In the genomic region with DNA sequence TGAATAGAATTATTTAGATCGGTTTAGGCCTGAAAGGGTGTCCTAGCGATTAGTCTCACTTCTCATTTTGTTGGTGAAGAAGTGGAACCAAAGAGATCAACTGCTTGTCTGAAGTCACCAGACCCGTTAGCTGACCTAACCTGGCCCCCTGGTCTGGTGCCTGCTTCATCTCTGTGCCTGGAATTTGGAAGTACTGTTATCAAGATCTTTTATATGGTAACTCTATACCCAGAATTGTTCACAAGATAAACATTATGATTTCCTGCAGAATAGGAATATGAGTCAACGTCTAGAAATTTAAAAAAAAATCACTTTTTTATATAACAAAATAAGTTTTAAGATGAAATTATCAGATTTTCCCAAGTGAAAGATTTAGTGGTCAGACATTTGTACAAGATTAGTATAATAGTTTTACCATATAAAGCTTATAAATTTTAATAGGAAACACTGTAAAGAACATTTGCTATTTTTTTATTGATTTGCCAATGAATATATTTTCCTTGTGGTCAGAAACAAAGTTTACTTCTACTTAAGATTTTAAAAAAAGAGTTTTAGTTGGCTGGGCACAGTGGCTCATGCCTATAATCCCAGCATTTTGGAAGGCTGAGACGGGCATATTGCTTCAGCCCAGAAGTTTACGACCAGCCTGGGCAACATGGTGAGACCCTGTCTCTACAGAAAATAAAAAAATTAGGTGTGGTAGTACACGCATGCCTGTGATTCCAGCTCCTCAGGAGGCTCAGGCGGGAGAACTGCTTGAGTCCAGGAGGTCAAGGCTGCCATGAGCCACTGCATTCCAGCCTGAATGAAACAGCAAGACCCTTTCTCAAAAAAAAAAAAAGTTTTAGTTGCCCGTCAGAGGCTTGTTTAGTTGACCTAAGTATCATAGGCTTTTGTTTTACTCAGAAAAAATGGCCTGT, we compare ENCODE assay signal across 16 cellular contexts. TPM values are rescaled to one million over a fixed set of nuclear protein-coding genes. Genes with fewer than 3 reads are reported as not detected.
DNase-seq lines count a peak whose midpoint lies in the region; ATAC-seq and TF ChIP-seq lines count a peak whose summit lies in the region.
"Had no signal": no experiment of that assay in that cellular context is flagged by ENCODE, and none has a peak within 500 bp of the region (broad histone marks: within the 10 kb centered on the region; RNA-seq: fewer than 3 reads in every experiment).

No MANE protein-coding gene starts in this region.

- CTCF ChIA-PET in IMR-90 (lab: Yijun Ruan, JAX), result interaction anchor here (0.5 to 0.7 kb wide), 2 partner anchors 13 to 191 kb away, joined by 4 to 6 read pairs; no protein-coding TSS in a partner anchor

- no peak overlapping the region for H3K23ac ChIP-seq in IMR-90 (ENCODE audit: low read depth, low read length)

- H4K91ac ChIP-seq in IMR-90 (ENCODE audit: insufficient read depth, low read depth, low read length), result peak overlapping the region; percentile 5; the same call in 1 of the 2 replicates

- H2BK20ac ChIP-seq in IMR-90 (ENCODE audit: low read depth, low read length), result peak overlapping the region; percentile 21; the same call in 1 of the 2 replicates

- POLR2A ChIA-PET in IMR-90 (lab: Charles Lee; ENCODE audit: unreplicated experiment), result no interaction called here

- 0 out of 2 replicates have a peak, but pooled peaks cover 3% of the 10 kb centered on the region for H3K9me1 ChIP-seq in IMR-90 (ENCODE audit: insufficient read depth, low read length)

- WGBS in IMR-90 (ENCODE audit: extremely low coverage in 2 of 2, insufficient read length in 1 of 2), 2 experiments, result 73% methylated on average over 2 of the region's 9 CpGs; no CpG with 5 or more reads in 1 of the 2 experiments

- no peaks in the 10 kb centered on the region for H4K20me1 ChIP-seq in IMR-90 (ENCODE audit: insufficient read depth, low read length)

- no peaks in the 10 kb centered on the region for H3K27me3 ChIP-seq in IMR-90 (ENCODE audit: control insufficient read depth, insufficient read depth, low read length)

- H2AK9ac ChIP-seq in IMR-90 (replicated peaks; ENCODE audit: low read depth, low read length, poor library complexity), result no peak overlapping the region

- H3K9ac ChIP-seq in IMR-90 (ENCODE audit: low read depth, low read length), result no peak overlapping the region

- TF ChIP-seq CTCF in IMR-90 (conservative IDR thresholded peaks at IDR 0.05; ENCODE audit: low read depth, low read length), result no peak
- TF ChIP-seq CTCF in astrocyte of the spinal cord (IDR thresholded peaks at IDR 0.05; ENCODE audit: low read depth, low read length), result no peak

- DNase-seq in CMK (ENCODE audit: low read depth) (peak; percentile 7), IMR-90 (peak; percentile 75), astrocyte of the spinal cord (ENCODE audit: low read depth, low spot score) (peak; percentile 87), naive B cell (no peak), NCI-H2171 (lab: John Stamatoyannopoulos, UW) (no peak), NCI-H446 (lab: John Stamatoyannopoulos, UW) (no peak)
- DNase-seq: activated CD4-positive, alpha-beta T cell treated with anti-CD3 and anti-CD28 coated beads, Interleukin-2, amount 10 ng/mL, durations not matched to agents 24 days and 14 days; activated naive CD4-positive, alpha-beta T cell treated with anti-CD3 and anti-CD28 coated beads, Interleukin-2, amount 50 U/mL, for 16 hours; CD4-positive, CD25-positive, alpha-beta regulatory T cell; effector memory CD8-positive, alpha-beta T cell; mucosa of descending colon; NCI-H345; SIG-M5 had no signal

- peaks cover 5% of the 10 kb centered on the region for H3K4me1 ChIP-seq in IMR-90 (ENCODE audit: control insufficient read depth, insufficient read depth, low read length)

- BruUV-seq in IMR-90 (replicated peaks; lab: Mats Ljungman, UMichigan), result no TSS peak

- intact Hi-C loops in IMR-90 (cut with micrococcal nuclease), result no loop called here

- peak overlapping the region; percentile 8; the same call in 1 of the 3 replicates for H2BK15ac ChIP-seq in IMR-90 (ENCODE audit: low read depth, low read length)

- peaks cover 0 to 26% of the 10 kb centered on the region in 2 donors for H3K36me3 Mint-ChIP-seq in naive B cell

- peak overlapping the region; percentile 43; the same call in 1 of the 2 replicates for H3K4ac ChIP-seq in IMR-90 (ENCODE audit: low read depth, low read length)

- H3K4me1 Mint-ChIP-seq in naive B cell, result peaks cover 0 to 8% (median 0%) of the 10 kb centered on the region in 3 donors
- H3K4me1 Mint-ChIP-seq: CD4-positive, CD25-positive, alpha-beta regulatory T cell had no signal

- no peak for TF ChIP-seq RAD21 in IMR-90 (IDR thresholded peaks at IDR 0.05; ENCODE audit: low read length)

- peak overlapping the region; percentile 42; the same call in 1 of the 2 replicates for H3K18ac ChIP-seq in IMR-90 (ENCODE audit: low read depth, low read length)

- 0 out of 2 replicates have a peak overlapping the region, but pooled peaks have one; percentile 27 for H3K14ac ChIP-seq in IMR-90 (replicated peaks; ENCODE audit: low read depth, low read length)

- no peak overlapping the region for H3K4me3 Mint-ChIP-seq in naive B cell
- H3K4me3 Mint-ChIP-seq: activated CD4-positive, alpha-beta T cell treated with anti-CD3 and anti-CD28 coated beads, Interleukin-2, amount 10 ng/mL, durations not matched to agents 24 days and 14 days; CD4-positive, CD25-positive, alpha-beta regulatory T cell; effector memory CD8-positive, alpha-beta T cell had no signal

- H3K4me3 ChIP-seq in IMR-90 (ENCODE audit: insufficient read depth, low read depth, low read length) (no peak overlapping the region), astrocyte of the spinal cord (ENCODE audit: low read depth, low read length) (no peak overlapping the region)
- H3K4me3 ChIP-seq: mucosa of descending colon, skin epidermis had no signal

- H2AFZ ChIP-seq in IMR-90 (replicated peaks; ENCODE audit: low read length, poor library complexity), result no peak overlapping the region

- peak overlapping the region; percentile 72 for H3K27ac ChIP-seq in IMR-90 (ENCODE audit: insufficient read depth, low read length)

- TF ChIP-seq POLR2A in IMR-90 (IDR thresholded peaks at IDR 0.05; ENCODE audit: low read depth, low read length), result no peak

- no peaks in the 10 kb centered on the region for H3K9me3 Mint-ChIP-seq in naive B cell
- H3K9me3 Mint-ChIP-seq: activated CD4-positive, alpha-beta T cell treated with anti-CD3 and anti-CD28 coated beads, Interleukin-2, amount 10 ng/mL, durations not matched to agents 24 days and 14 days; CD4-positive, CD25-positive, alpha-beta regulatory T cell; effector memory CD8-positive, alpha-beta T cell had no signal

- dilution Hi-C loops in IMR-90 (cut with HindIII; ENCODE audit: low sequenced_read_pairs, unreplicated experiment), result no loop called here

- in situ Hi-C loops in IMR-90 (cut with MboI; ENCODE audit: low sequenced_read_pairs) (no loop called here), astrocyte of the spinal cord (cut with HindIII; ENCODE audit: low sequenced_read_pairs) (no loop called here)

- no peaks in the 10 kb centered on the region for H3K27me3 Mint-ChIP-seq in naive B cell
- H3K27me3 Mint-ChIP-seq: activated CD4-positive, alpha-beta T cell treated with anti-CD3 and anti-CD28 coated beads, Interleukin-2, amount 10 ng/mL, durations not matched to agents 24 days and 14 days; CD4-positive, CD25-positive, alpha-beta regulatory T cell; effector memory CD8-positive, alpha-beta T cell had no signal

- no peak overlapping the region for H3K27ac Mint-ChIP-seq in naive B cell
- H3K27ac Mint-ChIP-seq: activated CD4-positive, alpha-beta T cell treated with anti-CD3 and anti-CD28 coated beads, Interleukin-2, amount 10 ng/mL, durations not matched to agents 24 days and 14 days; CD4-positive, CD25-positive, alpha-beta regulatory T cell; effector memory CD8-positive, alpha-beta T cell had no signal

- H3K9me3 ChIP-seq in IMR-90 (ENCODE audit: control insufficient read depth, insufficient read depth, low read length), result no peaks in the 10 kb centered on the region
- H3K9me3 ChIP-seq: mucosa of descending colon had no signal

- peak overlapping the region; percentile 75 for H2BK5ac ChIP-seq in IMR-90 (ENCODE audit: low read depth, low read length, poor library complexity, severe bottlenecking)

- H3K56ac ChIP-seq in IMR-90 (ENCODE audit: extremely low read depth, insufficient read depth, low read length), result no peak overlapping the region

- H3K79me1 ChIP-seq in IMR-90 (ENCODE audit: low read depth in 1 of 2, low read length in 2 of 2), result no peaks in the 10 kb centered on the region

- H4K5ac ChIP-seq in IMR-90 (ENCODE audit: low read depth, low read length), result peak overlapping the region; percentile 64; the same call in 1 of the 2 replicates

- H3K4me2 ChIP-seq in IMR-90 (ENCODE audit: low read depth, low read length), result peak overlapping the region; percentile 17; the same call in 1 of the 2 replicates

- peak; percentile 85 for ATAC-seq in IMR-90 (ENCODE audit: low read depth)
- peak; percentile 50 to 60 for ATAC-seq in naive B cell (ENCODE audit: low read depth in 2 of 2)
- ATAC-seq in HG02840 (IDR thresholded peaks at IDR 0.05; ENCODE audit: low FRiP score, unreplicated experiment), result no peak
- no peak for ATAC-seq in HG03439 (IDR thresholded peaks at IDR 0.05; ENCODE audit: unreplicated experiment)
- ATAC-seq: effector memory CD8-positive, alpha-beta T cell; mucosa of descending colon had no signal

- peak overlapping the region in 1 of 2 experiments; percentile 28; a peak in 2 of 4 replicates for H4K8ac ChIP-seq in IMR-90 (ENCODE audit: low read depth in 2 of 2, low read length in 2 of 2)

- H2AK5ac ChIP-seq in IMR-90 (ENCODE audit: low read depth, low read length), result peak overlapping the region; percentile 0; the same call in 1 of the 2 replicates

- peak overlapping the region; percentile 51; the same call in 1 of the 2 replicates for H2BK120ac ChIP-seq in IMR-90 (ENCODE audit: low read depth, low read length)

- H3K36me3 ChIP-seq in IMR-90 (ENCODE audit: control insufficient read depth, insufficient read depth, low read length), result peaks cover 9% of the 10 kb centered on the region

TF ChIP-seq in IMR-90, 13 proteins besides CTCF, POLR2A, EP300 and RAD21 (continues in another document):
- TF ChIP-seq BHLHE40 (IDR thresholded peaks at IDR 0.05; ENCODE audit: low read depth, low read length) (peak; percentile 89), RCOR1 (IDR thresholded peaks at IDR 0.05; ENCODE audit: insufficient replicate concordance, low read length) (no peak), CHD1 (IDR thresholded peaks at IDR 0.05; ENCODE audit: low read depth, low read length) (no peak)

RNA-seq across cellular contexts. Expression of a gene that starts 37.0 kb away (rescaled TPM):
- total RNA-seq in IMR-90 (2012; rRNA removed), result 0.18 and 0.56 TPM in 2 replicates
- polyA plus RNA-seq in IMR-90 (2012; rRNA removed) (0.06 and 0.10 TPM in 2 replicates), naive B cell (ENCODE audit: low read depth in 6 of 6) (1 to 10 TPM in 1 of 6 donors, under 1 TPM in 5; 0.42 to 1.1 (median 0.95) TPM)
- polyA plus RNA-seq in IMR-90 (2012; cell fraction: cytosol; rRNA removed), result 0.01 TPM in 1 of 2 replicates, not detected in the other
- 0.05 and 0.68 TPM in 2 replicates for polyA plus RNA-seq in IMR-90 (2012; cell fraction: nucleus; rRNA removed; ENCODE audit: low replicate concordance)

RNA-seq across cellular contexts. Expression of a gene that starts 37.9 kb away (rescaled TPM):
- 4.4 and 8.2 TPM in 2 replicates for total RNA-seq in IMR-90 (2012; rRNA removed)
- 7.1 and 8.4 TPM in 2 replicates for polyA plus RNA-seq in IMR-90 (2012; rRNA removed)
- 11.8 and 12.9 TPM in 2 replicates for polyA plus RNA-seq in IMR-90 (2012; cell fraction: cytosol; rRNA removed)
- 11.8 and 12.2 TPM in 2 replicates for polyA plus RNA-seq in IMR-90 (2012; cell fraction: nucleus; rRNA removed; ENCODE audit: low replicate concordance)
- polyA plus RNA-seq in naive B cell (ENCODE audit: low read depth in 6 of 6), result 10 to 100 TPM; 13.7 to 21.5 (median 16.3) TPM

Comparison
In these comparisons a context has a peak if more than half of its experiments do, and no peak if none do; other contexts are left out.
1. DNase-seq: peak in CMK (single experiment), IMR-90 (single experiment) and astrocyte of the spinal cord (single experiment); none in naive B cell (single experiment), NCI-H2171 (single experiment) and NCI-H446 (0 of 2).
2. ATAC-seq: peak in IMR-90 (single experiment) and naive B cell (2 of 2); none in HG02840 (single experiment) and HG03439 (single experiment).